Comparison of ENCODE assay signal across 23 cellular contexts in the genomic region with DNA sequence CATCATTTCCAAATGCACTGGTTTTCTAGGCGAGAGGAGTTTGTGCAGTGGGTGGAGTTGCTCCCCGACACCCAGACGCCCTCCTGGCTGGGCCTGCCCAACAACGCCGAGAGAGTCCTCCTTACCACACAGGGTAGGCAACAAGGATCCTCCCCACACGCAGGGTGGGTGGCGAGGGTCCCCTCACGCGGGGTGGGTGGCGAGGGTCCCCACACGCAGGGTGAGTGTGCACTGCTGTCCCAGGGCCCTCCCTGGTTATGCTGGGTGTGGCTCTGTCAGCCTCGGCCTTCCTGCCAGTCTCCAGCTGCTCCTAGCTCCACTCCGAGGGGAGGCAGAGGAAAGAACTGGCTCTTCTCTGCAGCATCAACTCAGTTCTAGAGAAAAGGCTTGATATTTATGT. TPM values are rescaled to one million over a fixed set of nuclear protein-coding genes. Genes with fewer than 3 reads are reported as not detected.
DNase-seq lines count a peak whose midpoint lies in the region; ATAC-seq and TF ChIP-seq lines count a peak whose summit lies in the region.
"Had no signal": no experiment of that assay in that cellular context is flagged by ENCODE, and none has a peak within 500 bp of the region (broad histone marks: within the 10 kb centered on the region; RNA-seq: fewer than 3 reads in every experiment).

No MANE protein-coding gene starts in this region.

- H3K4me2 ChIP-seq in GM23248 (ENCODE audit: unreplicated experiment): no peak overlapping the region
- H3K4me2 ChIP-seq: PC-9 had no signal

- no peak overlapping the region for H3K4me3 Mint-ChIP-seq in neural crest cell
- H3K4me3 Mint-ChIP-seq: B cell; CD8-positive, alpha-beta T cell had no signal

- H3K9ac ChIP-seq in GM23248: no peak overlapping the region

- no peak for TF ChIP-seq EP300 in esophagus muscularis mucosa (IDR thresholded peaks at IDR 0.05)

- no peaks in the 10 kb centered on the region for H3K9me2 ChIP-seq in GM23248 (ENCODE audit: insufficient read depth)

- peaks cover 12% of the 10 kb centered on the region for H3K36me3 Mint-ChIP-seq in neural crest cell (ENCODE audit: low read depth)

- H3K27me3 ChIP-seq in GM23248 (replicated peaks; ENCODE audit: insufficient read depth) (no peaks in the 10 kb centered on the region), H7 (ENCODE audit: control insufficient read depth, insufficient read depth, low read length) (no peaks in the 10 kb centered on the region), esophagus muscularis mucosa (no peaks in the 10 kb centered on the region)

- no peaks in the 10 kb centered on the region for H3K9me3 Mint-ChIP-seq in neural crest cell
- H3K9me3 Mint-ChIP-seq: CD8-positive, alpha-beta T cell had no signal

- H4K20me1 ChIP-seq in GM23248 (ENCODE audit: insufficient read depth): no peaks in the 10 kb centered on the region

- H3K27ac Mint-ChIP-seq in neural crest cell (ENCODE audit: unreplicated experiment): peak overlapping the region; percentile 12
- H3K27ac Mint-ChIP-seq: B cell; CD8-positive, alpha-beta T cell had no signal

- no peak for ATAC-seq in GM18861 (IDR thresholded peaks at IDR 0.05; ENCODE audit: unreplicated experiment)
- ATAC-seq: CD8-positive, alpha-beta T cell; HepG2; K562 had no signal

- H3K4me1 ChIP-seq in GM23248 (ENCODE audit: insufficient read depth): no peaks in the 10 kb centered on the region
- peaks cover 9 to 26% (median 21%) of the 10 kb centered on the region in 4 donors for H3K4me1 ChIP-seq in esophagus muscularis mucosa
- H3K4me1 ChIP-seq: Caco-2 had no signal

- no peaks in the 10 kb centered on the region for H3K27me3 Mint-ChIP-seq in neural crest cell (ENCODE audit: low read depth)
- H3K27me3 Mint-ChIP-seq: B cell had no signal

- intact Hi-C loops in esophagus muscularis mucosa (cut with DNase I): no loop called here

- H3K4me3 ChIP-seq in GM23248: no peak overlapping the region
- H3K4me3 ChIP-seq in H7 (ENCODE audit: insufficient read depth, low read depth, low read length): no peak overlapping the region
- H3K4me3 ChIP-seq in esophagus muscularis mucosa: no peak overlapping the region
- H3K4me3 ChIP-seq: K562, PC-9 had no signal

- H3K27ac ChIP-seq in GM23248: 0 out of 2 replicates have a peak overlapping the region, but pooled peaks have one; percentile 74
- H3K27ac ChIP-seq in esophagus muscularis mucosa (replicated peaks in 1 of 4): peak overlapping the region in 3 of 4 donors; percentile 44 to 71 (median 68)
- H3K27ac ChIP-seq: C4-2B, PC-9 had no signal

- no peak for TF ChIP-seq POLR2A in esophagus muscularis mucosa (IDR thresholded peaks at IDR 0.05; ENCODE audit: low read depth)

- DNase-seq in GM23248 (no peak), H7 (peak; percentile 11), esophagus muscularis mucosa (ENCODE audit: extremely low spot score) (no peak), neural crest cell (ENCODE audit: low read depth, low spot score) (no peak), middle frontal gyrus (ENCODE audit: extremely low spot score, low spot score) (no peak), NAMALWA (ENCODE audit: low spot score) (no peak)
- no peak for DNase-seq in stimulated activated CD4-positive, alpha-beta T cell treated with anti-CD3 and anti-CD28 coated beads, Interleukin-4, amount 100 ng/mL, for 1 hour
- DNase-seq: Caco-2; CD8-positive, alpha-beta T cell; GOT3; HCEC 1CT; MV-4-11; NCI-H1105 treated with DMSO at 0.1 percent for 48 hours; NCI-H146; NCI-H2029; NCI-H526 treated with DMSO at 0.1 percent for 48 hours; PC-9; SHP77 had no signal

- H3K36me3 ChIP-seq in GM23248 (ENCODE audit: low read depth) (peaks cover 73% of the 10 kb centered on the region), H7 (replicated peaks; ENCODE audit: control insufficient read depth, insufficient read depth, low read length) (peaks cover 67% of the 10 kb centered on the region), esophagus muscularis mucosa (peaks cover 89 to 100% (median 95%) of the 10 kb centered on the region in 4 donors)

- H3K9me3 ChIP-seq in GM23248 (ENCODE audit: low read depth) (no peaks in the 10 kb centered on the region), esophagus muscularis mucosa (no peaks in the 10 kb centered on the region)
- H3K9me3 ChIP-seq: Caco-2 had no signal

- 70% methylated on average over 13 of the region's 13 CpGs for WGBS in GM23248 (ENCODE audit: low coverage in 1 of 2, low lambda C conversion rate in 2 of 2, missing lambda C conversion rate in 2 of 2), 2 experiments
- WGBS in esophagus muscularis mucosa: 74% methylated on average over 10 of the region's 13 CpGs

- H3K79me2 ChIP-seq in GM23248 (ENCODE audit: insufficient read depth): peaks cover 17% of the 10 kb centered on the region

- H3K4me1 Mint-ChIP-seq in neural crest cell: no peaks in the 10 kb centered on the region
- H3K4me1 Mint-ChIP-seq: B cell had no signal

- TF ChIP-seq CTCF in esophagus muscularis mucosa (IDR thresholded peaks at IDR 0.05) (no peak), neural crest cell (conservative IDR thresholded peaks at IDR 0.05) (no peak)

- no peak overlapping the region for H2AFZ ChIP-seq in GM23248
- H2AFZ ChIP-seq: PC-9 had no signal

- in situ Hi-C loops in GM23248 (cut with MboI): no loop called here

- H3F3A ChIP-seq in GM23248 (ENCODE audit: insufficient read depth): peaks cover 28% of the 10 kb centered on the region

RNA-seq across cellular contexts. Expression of a gene that starts 42.3 kb away (rescaled TPM):
- 371 and 428 TPM in 2 replicates for total RNA-seq in GM23248 (2014; rRNA removed; shearing (Covaris generic))
- 638 and 655 TPM in 2 replicates for polyA plus RNA-seq in GM23248 (2016; fragmentation: Nextera tagmentation; extraction: Ambion mirVana)
- 183 and 254 TPM in 2 replicates for total RNA-seq in H7 (2014; rRNA removed; shearing (Covaris generic))
- total RNA-seq in esophagus muscularis mucosa (100 to 1,000 TPM; 256 to 605 (median 376) TPM), neural crest cell (760 and 771 TPM in 2 replicates)
